Comparison of ENCODE assay signal across 8 cellular contexts in genomic region chr3:16512435-16513140, GRCh38. TPM values are rescaled to one million over a fixed set of nuclear protein-coding genes. Genes with fewer than 3 reads are reported as not detected.
A peak's percentile ranks its signal among the peaks of the same experiment; 100 is the strongest.
DNase-seq lines count a peak whose midpoint lies in the region; ATAC-seq and TF ChIP-seq lines count a peak whose summit lies in the region.

No MANE protein-coding gene starts in this region.

- H3K9ac ChIP-seq in PC-3 (ENCODE audit: low read length) (no peak overlapping the region), rectal smooth muscle tissue (ENCODE audit: low read length) (peak overlapping the region; percentile 42)

- DNase-seq in GM12865 (ENCODE audit: low read depth) (peak; percentile 79), PC-3 (no peak), heart left ventricle (peak; percentile 52 to 81 (median 76)), middle frontal gyrus (ENCODE audit: extremely low spot score, low spot score) (no peak)
- peak; percentile 12 for DNase-seq in activated gamma-delta T cell treated with anti-CD3 and anti-CD28 coated beads, Interleukin-2, amount 50 U/mL, for 16 hours (ENCODE audit: low read depth)

- no peaks in the 10 kb centered on the region for H3K79me2 ChIP-seq in PC-3 (ENCODE audit: low read length)

- no peak for TF ChIP-seq POLR2A in heart left ventricle (IDR thresholded peaks at IDR 0.05)

- 2 to 5% (median 4%) methylated on average over 22 to 37 of the region's 37 CpGs for WGBS in heart left ventricle, 4 donors

- H3F3A ChIP-seq in PC-3 (ENCODE audit: low read length, unreplicated experiment), result no peaks in the 10 kb centered on the region

- no peaks in the 10 kb centered on the region for H3K9me2 ChIP-seq in PC-3 (replicated peaks; ENCODE audit: low read length)

- no peak overlapping the region for H3K27ac ChIP-seq in PC-3 (ENCODE audit: low read length)
- peak overlapping the region; percentile 69 to 94 (median 90) for H3K27ac ChIP-seq in heart left ventricle
- peak overlapping the region; percentile 32 for H3K27ac ChIP-seq in rectal smooth muscle tissue (ENCODE audit: low read depth, low read length)

- H4K20me1 ChIP-seq in PC-3 (ENCODE audit: low read length), result no peaks in the 10 kb centered on the region

- TF ChIP-seq CTCF in GM12865 (IDR thresholded peaks at IDR 0.05; ENCODE audit: insufficient read depth, low read depth, low read length, missing control alignments) (no peak), PC-3 (conservative IDR thresholded peaks at IDR 0.05; ENCODE audit: low read depth, low read length) (no peak), heart left ventricle (IDR thresholded peaks at IDR 0.05) (no peak)

- peak overlapping the region; percentile 65 for H3K4me3 ChIP-seq in GM12865 (ENCODE audit: low read depth, low read length)
- peak overlapping the region; percentile 85 for H3K4me3 ChIP-seq in PC-3 (ENCODE audit: low read length)
- H3K4me3 ChIP-seq in heart left ventricle, result peak overlapping the region; percentile 65 to 94 (median 86)
- peak overlapping the region; percentile 82 for H3K4me3 ChIP-seq in rectal smooth muscle tissue (ENCODE audit: low read length)

- peak overlapping the region; percentile 97 for H2AFZ ChIP-seq in PC-3 (ENCODE audit: low read length)

- BruUV-seq in PC-3 (replicated peaks; lab: Mats Ljungman, UMichigan), result no TSS peak

- no peaks in the 10 kb centered on the region for H3K27me3 ChIP-seq in PC-3 (ENCODE audit: low read length)
- H3K27me3 ChIP-seq in heart left ventricle, result no peaks in the 10 kb centered on the region
- H3K27me3 ChIP-seq in rectal smooth muscle tissue (ENCODE audit: control insufficient read depth, insufficient read depth, low read length), result no peaks in the 10 kb centered on the region

- H3K9me3 ChIP-seq in PC-3 (ENCODE audit: low read length) (no peaks in the 10 kb centered on the region), heart left ventricle (no peaks in the 10 kb centered on the region)

- ATAC-seq in HG02571 (IDR thresholded peaks at IDR 0.05; ENCODE audit: unreplicated experiment) (peak; percentile 16), PC-3 (no peak), heart left ventricle (peak; percentile 40 to 79 (median 76)), HG02970 (IDR thresholded peaks at IDR 0.05; ENCODE audit: low FRiP score, unreplicated experiment) (no peak)

- peaks cover 9% of the 10 kb centered on the region; the same call in 1 of the 2 replicates for H3K4me1 ChIP-seq in PC-3 (ENCODE audit: insufficient read depth, low read length)
- H3K4me1 ChIP-seq in heart left ventricle, result peaks cover 5 to 88% (median 62%) of the 10 kb centered on the region in 12 donors
- H3K4me1 ChIP-seq in rectal smooth muscle tissue (ENCODE audit: control insufficient read depth, insufficient read depth, low read length), result no peaks in the 10 kb centered on the region

- H3K36me3 ChIP-seq in PC-3 (ENCODE audit: low read depth, low read length), result no peaks in the 10 kb centered on the region
- H3K36me3 ChIP-seq in heart left ventricle, result no peaks in the 10 kb centered on the region
- H3K36me3 ChIP-seq in rectal smooth muscle tissue (ENCODE audit: control insufficient read depth, insufficient read depth, low read length), result no peaks in the 10 kb centered on the region

- CTCF ChIA-PET in PC-3 (lab: Charles Lee), result no interaction called here

- POLR2A ChIA-PET in PC-3 (lab: Charles Lee; ENCODE audit: unreplicated experiment), result no interaction called here

- intact Hi-C loops in PC-3 (cut with micrococcal nuclease), result no loop called here
- intact Hi-C loops in heart left ventricle (cut with DNase I), result loop anchor here in 8 of 10 donors (5.0 to 10.0 kb wide), 8 partner anchors 45 to 228 kb away; no protein-coding TSS in a partner anchor

- H3K4me2 ChIP-seq in PC-3 (ENCODE audit: low read length), result peak overlapping the region; percentile 95

RNA-seq across cellular contexts. Expression of gene RFTN1, which starts 0.9 kb away (rescaled TPM):
- 9.7 and 12.3 TPM in 2 replicates for total RNA-seq in PC-3 (2014; rRNA removed)
- total RNA-seq in heart left ventricle, result 10 to 100 TPM; 17.1 to 40.8 (median 26.4) TPM
- 10 to 100 TPM; 18.1 to 27.8 TPM for polyA plus RNA-seq in heart left ventricle

Comparison
In these comparisons a context has a peak if more than half of its experiments do, and no peak if none do; other contexts are left out.
1. DNase-seq: peak in GM12865 (single experiment), activated gamma-delta T cell treated with anti-CD3 and anti-CD28 coated beads, Interleukin-2, amount 50 U/mL, for 16 hours (single experiment) and heart left ventricle (5 of 5); none in PC-3 (single experiment) and middle frontal gyrus (single experiment).
2. ATAC-seq: peak in HG02571 (single experiment) and heart left ventricle (4 of 4); none in PC-3 (single experiment) and HG02970 (single experiment).
3. Peak in every context shown above with its lines, with median percentiles within 50 percentile points of each other: H3K4me3 ChIP-seq.